Comparison of ENCODE assay signal across 9 cellular contexts in genomic region chr18:29164020-29164706, GRCh38.
DNase-seq lines count a peak whose midpoint lies in the region; ATAC-seq and TF ChIP-seq lines count a peak whose summit lies in the region.
"Had no signal": no experiment of that assay in that cellular context is flagged by ENCODE, and none has a peak within 500 bp of the region (broad histone marks: within the 10 kb centered on the region; RNA-seq: fewer than 3 reads in every experiment).

No MANE protein-coding gene starts in this region.

- H3K9me3 ChIP-seq in SJSA1 (replicated peaks): 0 out of 2 replicates have a peak, but pooled peaks cover 3% of the 10 kb centered on the region
- H3K9me3 ChIP-seq in stomach: no peaks in the 10 kb centered on the region

- intact Hi-C loops in sciatic nerve (cut with DNase I) (no loop called here), stomach (cut with DNase I; ENCODE audit: low total_unique reads) (no loop called here)

- peaks cover 45% of the 10 kb centered on the region for H3K4me1 ChIP-seq in SJSA1 (replicated peaks)
- no peaks in the 10 kb centered on the region for H3K4me1 ChIP-seq in stomach

- ATAC-seq in sciatic nerve: peak; percentile 78
- ATAC-seq in GM18907 (IDR thresholded peaks at IDR 0.05; ENCODE audit: unreplicated experiment): no peak

- H3K27me3 ChIP-seq in SJSA1 (replicated peaks) (no peaks in the 10 kb centered on the region), stomach (no peaks in the 10 kb centered on the region)

- no peak for TF ChIP-seq EP300 in stomach (IDR thresholded peaks at IDR 0.05)

- H3K27ac ChIP-seq in SJSA1 (peak overlapping the region; percentile 98), stomach (peak overlapping the region in 1 of 5 donors; percentile 28)

- H3K4me3 ChIP-seq in SJSA1 (no peak overlapping the region), fibroblast of villous mesenchyme (ENCODE audit: low read depth, low read length) (no peak overlapping the region), stomach (no peak overlapping the region)

- no peak for TF ChIP-seq CTCF in fibroblast of villous mesenchyme (IDR thresholded peaks at IDR 0.05; ENCODE audit: insufficient read depth, low read depth, low read length)
- TF ChIP-seq CTCF in stomach (IDR thresholded peaks at IDR 0.05): no peak

- DNase-seq in ELR (ENCODE audit: low read depth) (peak; percentile 97), SJSA1 (ENCODE audit: low read depth in 1 of 2, low spot score in 2 of 2) (peak; percentile 42 to 91), fibroblast of villous mesenchyme (ENCODE audit: low read depth) (peak; percentile 91), sciatic nerve (ENCODE audit: low spot score) (no peak), stomach (no peak), activated T-cell treated with anti-CD3 and anti-CD28 coated beads for 4 hours (no peak)
- no peak for DNase-seq in stimulated activated CD4-positive, alpha-beta T cell treated with anti-CD3 and anti-CD28 coated beads, Interleukin-15, amount 100 ng/mL, for 24 hours
- DNase-seq: NCI-H2171 treated with DMSO at 0.1 percent for 48 hours had no signal

- H3K36me3 ChIP-seq in SJSA1 (0 out of 2 replicates have a peak, but pooled peaks cover 4% of the 10 kb centered on the region), stomach (no peaks in the 10 kb centered on the region)

- no peak for TF ChIP-seq POLR2A in stomach (IDR thresholded peaks at IDR 0.05)

- 32 to 65% (median 51%) methylated on average over 1 of the region's 1 CpG for whole genome bisulfite sequencing in stomach, 5 donors

Comparison
In these comparisons a context has a peak if more than half of its experiments do, and no peak if none do; other contexts are left out.
1. DNase-seq: peak in ELR (single experiment), SJSA1 (2 of 2) and fibroblast of villous mesenchyme (single experiment); none in sciatic nerve (single experiment), stomach (single experiment), activated T-cell treated with anti-CD3 and anti-CD28 coated beads for 4 hours (single experiment) and stimulated activated CD4-positive, alpha-beta T cell treated with anti-CD3 and anti-CD28 coated beads, Interleukin-15, amount 100 ng/mL, for 24 hours (single experiment).